ENCODE assay signal across 2 cellular contexts in the genomic region with DNA sequence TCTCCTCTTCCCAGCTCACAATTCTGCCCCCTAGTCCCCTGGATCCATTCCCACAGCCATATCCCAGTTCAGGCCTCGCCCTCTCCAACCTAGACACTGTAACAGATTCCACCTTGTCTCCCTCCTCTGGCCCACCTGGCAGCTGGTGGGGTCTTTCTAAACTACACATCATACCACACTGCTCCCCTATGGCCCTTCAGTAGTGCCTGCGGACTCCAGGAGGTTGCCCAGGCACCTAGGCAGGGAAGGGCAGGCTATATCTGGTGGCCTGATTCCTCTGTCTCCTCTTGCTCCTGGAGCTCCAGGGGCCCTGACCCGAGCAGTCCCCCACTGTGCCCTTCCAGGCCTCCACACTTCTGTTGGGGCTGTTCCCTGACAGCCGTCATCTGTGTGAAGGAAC.
TF ChIP-seq lines count a peak whose summit lies in the region.

No MANE protein-coding gene starts in this region.

TF ChIP-seq in H1, 55 proteins besides CTCF, POLR2A, EP300 and RAD21:
- no peak for TF ChIP-seq BRCA1 (IDR thresholded peaks at IDR 0.05; ENCODE audit: low read depth, low read length)
- TF ChIP-seq ZNF274 (IDR thresholded peaks at IDR 0.05; ENCODE audit: borderline replicate concordance, extremely low read depth, low read length): no peak
- no peak for TF ChIP-seq POU5F1 (IDR thresholded peaks at IDR 0.05; ENCODE audit: low read depth, low read length)
- TF ChIP-seq JUND (IDR thresholded peaks at IDR 0.05; ENCODE audit: low read length): no peak
- no peak for TF ChIP-seq EZH2 (IDR thresholded peaks at IDR 0.05; ENCODE audit: low read depth, low read length, severe bottlenecking)
- TF ChIP-seq KDM5A (IDR thresholded peaks at IDR 0.05; ENCODE audit: low read length): no peak
- TF ChIP-seq SRF (IDR thresholded peaks at IDR 0.05; ENCODE audit: low read depth, low read length): no peak
- TF ChIP-seq SUZ12 (IDR thresholded peaks at IDR 0.05; ENCODE audit: low read length): no peak
- TF ChIP-seq CHD2 (IDR thresholded peaks at IDR 0.05; ENCODE audit: low read length): no peak
- TF ChIP-seq BACH1 (IDR thresholded peaks at IDR 0.05; ENCODE audit: low read length): no peak
- TF ChIP-seq GTF2F1 (IDR thresholded peaks at IDR 0.05; ENCODE audit: borderline replicate concordance, low read depth, low read length): no peak

TF ChIP-seq in neural cell, 6 proteins besides CTCF, POLR2A, EP300 and RAD21:
- TF ChIP-seq SMC3 (conservative IDR thresholded peaks at IDR 0.05; ENCODE audit: poor library complexity) (no peak), EZH2 (IDR thresholded peaks at IDR 0.05; ENCODE audit: borderline replicate concordance, insufficient read depth, low read length, poor library complexity, severe bottlenecking) (no peak), MXI1 (conservative IDR thresholded peaks at IDR 0.05; ENCODE audit: poor library complexity, severe bottlenecking) (no peak), TAF1 (IDR thresholded peaks at IDR 0.05; ENCODE audit: low read depth) (no peak), REST (IDR thresholded peaks at IDR 0.05; ENCODE audit: borderline replicate concordance) (no peak), POLR2AphosphoS5 (IDR thresholded peaks at IDR 0.05) (no peak)
